In genomic region chr5:179304466-179304865, GRCh38 we compare ENCODE assay signal across 16 cellular contexts. TPM values are rescaled to one million over a fixed set of nuclear protein-coding genes. Genes with fewer than 3 reads are reported as not detected.
DNase-seq lines count a peak whose midpoint lies in the region; ATAC-seq and TF ChIP-seq lines count a peak whose summit lies in the region.
"Had no signal": no experiment of that assay in that cellular context is flagged by ENCODE, and none has a peak within 500 bp of the region (broad histone marks: within the 10 kb centered on the region; RNA-seq: fewer than 3 reads in every experiment).

No MANE protein-coding gene starts in this region.

- H3K4me3 ChIP-seq in adipocyte (ENCODE audit: low read length) (peak overlapping the region; percentile 73), gastroesophageal sphincter (no peak overlapping the region)
- H3K4me3 ChIP-seq: skin epidermis had no signal

- no peak for TF ChIP-seq CTCF in gastroesophageal sphincter (IDR thresholded peaks at IDR 0.05)

- 67% methylated on average over 4 to 5 of the region's 5 CpGs for WGBS in gastroesophageal sphincter (ENCODE audit: low coverage in 1 of 2), 2 donors

- DNase-seq in GM04503 (ENCODE audit: low read depth), result peak; percentile 96
- peak; percentile 93 for DNase-seq in adipocyte (ENCODE audit: low read depth)
- DNase-seq in stromal cell of bone marrow (ENCODE audit: low read depth), result peak; percentile 96
- no peak for DNase-seq in globus pallidus (ENCODE audit: low spot score)
- DNase-seq in NCI-H2081 treated with DMSO at 0.1 percent for 48 hours (lab: John Stamatoyannopoulos, UW), result no peak
- DNase-seq in NCI-H146 (lab: John Stamatoyannopoulos, UW), result no peak
- DNase-seq in GOT3 (lab: John Stamatoyannopoulos, UW), result no peak
- DNase-seq: activated B cell treated with CpG ODN at 0.5 μM for 24 hours; activated CD8-positive, alpha-beta memory T cell treated with anti-CD3 and anti-CD28 coated beads, Interleukin-2, amount 10 ng/mL, durations not matched to agents 7 days and 5 days; Calu3; NCI-H1417; NCI-H446 treated with DMSO at 0.1 percent for 48 hours had no signal

- no peak for TF ChIP-seq EP300 in gastroesophageal sphincter (IDR thresholded peaks at IDR 0.05)

- no peaks in the 10 kb centered on the region for H3K9me3 ChIP-seq in adipocyte (ENCODE audit: control insufficient read depth, low read length)
- peaks cover 0 to 37% (median 0%) of the 10 kb centered on the region in 3 donors for H3K9me3 ChIP-seq in gastroesophageal sphincter

- peaks cover 7% of the 10 kb centered on the region for H3K36me3 ChIP-seq in adipocyte (ENCODE audit: control insufficient read depth, insufficient read depth, low read length, severe bottlenecking)
- no peaks in the 10 kb centered on the region for H3K36me3 ChIP-seq in gastroesophageal sphincter

- no peaks in the 10 kb centered on the region for H3K27me3 ChIP-seq in adipocyte (replicated peaks; ENCODE audit: control insufficient read depth, insufficient read depth, low read length)
- no peaks in the 10 kb centered on the region for H3K27me3 ChIP-seq in gastroesophageal sphincter

- H3K9ac ChIP-seq in adipocyte (ENCODE audit: low read length), result peak overlapping the region; percentile 77

- TF ChIP-seq POLR2A in gastroesophageal sphincter (IDR thresholded peaks at IDR 0.05), result no peak

- H3K27ac ChIP-seq in gastroesophageal sphincter, result no peak overlapping the region

- H3K4me1 ChIP-seq in adipocyte (ENCODE audit: control insufficient read depth, insufficient read depth, low read length) (peaks cover 77% of the 10 kb centered on the region), gastroesophageal sphincter (peaks cover 0 to 7% (median 0%) of the 10 kb centered on the region in 3 donors)

- peak; percentile 43 for ATAC-seq in gastroesophageal sphincter
- ATAC-seq: activated CD8-positive, alpha-beta memory T cell treated with anti-CD3 and anti-CD28 coated beads, Interleukin-2, amount 10 ng/mL, durations not matched to agents 7 days and 5 days; naive thymus-derived CD8-positive, alpha-beta T cell had no signal

RNA-seq across cellular contexts. Expression of gene ADAMTS2, which starts 40.8 kb away (rescaled TPM):
- total RNA-seq in gastroesophageal sphincter, result 10 to 100 TPM; 14.8 to 24.8 (median 22.6) TPM
- total RNA-seq: activated B cell treated with CpG ODN at 0.5 μM for 24 hours; activated CD8-positive, alpha-beta memory T cell treated with anti-CD3 and anti-CD28 coated beads, Interleukin-2, amount 10 ng/mL, durations not matched to agents 7 days and 5 days; Calu3; naive thymus-derived CD8-positive, alpha-beta T cell; OCI-LY7 had no signal

Comparison
In these comparisons a context has a peak if more than half of its experiments do, and no peak if none do; other contexts are left out.
1. DNase-seq: peak in GM04503 (single experiment), adipocyte (single experiment) and stromal cell of bone marrow (single experiment); none in globus pallidus (single experiment), NCI-H2081 treated with DMSO at 0.1 percent for 48 hours (single experiment), NCI-H146 (single experiment) and GOT3 (single experiment).